ENCODE assay signal across 18 cellular contexts in genomic region chr5:171432581-171433351, GRCh38. TPM values are rescaled to one million over a fixed set of nuclear protein-coding genes. Genes with fewer than 3 reads are reported as not detected.
DNase-seq lines count a peak whose midpoint lies in the region; ATAC-seq and TF ChIP-seq lines count a peak whose summit lies in the region.
"Had no signal": no experiment of that assay in that cellular context is flagged by ENCODE, and none has a peak within 500 bp of the region (broad histone marks: within the 10 kb centered on the region; RNA-seq: fewer than 3 reads in every experiment).

No MANE protein-coding gene starts in this region.

- H3K27me3 Mint-ChIP-seq in chondrocyte (ENCODE audit: low read depth) (no peaks in the 10 kb centered on the region), progenitor cell of endocrine pancreas (peaks cover 5% of the 10 kb centered on the region)

- H3K36me3 Mint-ChIP-seq in chondrocyte (ENCODE audit: low read depth) (peaks cover 1% of the 10 kb centered on the region), progenitor cell of endocrine pancreas (ENCODE audit: insufficient read depth) (no peaks in the 10 kb centered on the region)
- H3K36me3 Mint-ChIP-seq: CD8-positive, alpha-beta T cell had no signal

- no peak overlapping the region for H3K4me3 ChIP-seq in RWPE2 (ENCODE audit: severe bottlenecking)
- no peak overlapping the region for H3K4me3 ChIP-seq in liver (ENCODE audit: low read depth in 1 of 3, low read length in 3 of 3)
- H3K4me3 ChIP-seq: BLaER1, HAP-1, SJCRH30 had no signal

- no peak overlapping the region for H3K27ac Mint-ChIP-seq in chondrocyte (ENCODE audit: unreplicated experiment)
- H3K27ac Mint-ChIP-seq in progenitor cell of endocrine pancreas, result peak overlapping the region; percentile 79
- H3K27ac Mint-ChIP-seq: CD8-positive, alpha-beta T cell had no signal

- H3K4me1 ChIP-seq in RWPE2 (ENCODE audit: insufficient read depth, poor library complexity, severe bottlenecking), result no peaks in the 10 kb centered on the region
- no peaks in the 10 kb centered on the region for H3K4me1 ChIP-seq in liver (ENCODE audit: control insufficient read depth in 4 of 4, insufficient read depth in 4 of 4, low read length in 3 of 4)
- H3K4me1 ChIP-seq: BLaER1, HAP-1 had no signal

- no peak for TF ChIP-seq RAD21 in liver (IDR thresholded peaks at IDR 0.05)

- TF ChIP-seq CTCF in RWPE2 (IDR thresholded peaks at IDR 0.05; ENCODE audit: poor library complexity, severe bottlenecking) (no peak), chondrocyte (IDR thresholded peaks at IDR 0.05) (no peak), liver (IDR thresholded peaks at IDR 0.05; ENCODE audit: low read depth, low read length, missing input control) (no peak), progenitor cell of endocrine pancreas (IDR thresholded peaks at IDR 0.05; ENCODE audit: unreplicated experiment) (no peak)

- H3K36me3 ChIP-seq in RWPE2 (ENCODE audit: low read depth) (no peaks in the 10 kb centered on the region), liver (ENCODE audit: control insufficient read depth in 4 of 4, insufficient read depth in 3 of 4, low read depth in 1 of 4, low read length in 3 of 4) (no peaks in the 10 kb centered on the region)
- H3K36me3 ChIP-seq: BLaER1, HAP-1, SJCRH30 had no signal

- H3K9ac ChIP-seq in liver (ENCODE audit: low read depth in 1 of 2, low read length in 2 of 2), result no peak overlapping the region
- H3K9ac ChIP-seq: BLaER1 had no signal

- no peaks in the 10 kb centered on the region for H3K9me3 ChIP-seq in RWPE2 (ENCODE audit: severe bottlenecking)
- no peaks in the 10 kb centered on the region for H3K9me3 ChIP-seq in liver (ENCODE audit: control insufficient read depth in 4 of 4, low read length in 3 of 4)
- H3K9me3 ChIP-seq: BLaER1, HAP-1, SJCRH30 had no signal

- ATAC-seq in RWPE2 (ENCODE audit: low read depth), result no peak
- ATAC-seq in GM18858 (IDR thresholded peaks at IDR 0.05; ENCODE audit: unreplicated experiment), result no peak
- ATAC-seq in HG02973 (IDR thresholded peaks at IDR 0.05; ENCODE audit: unreplicated experiment), result no peak
- ATAC-seq: CD8-positive, alpha-beta T cell had no signal

- H3K27ac ChIP-seq in RWPE2 (ENCODE audit: poor library complexity, severe bottlenecking), result no peak overlapping the region
- no peak overlapping the region for H3K27ac ChIP-seq in liver (ENCODE audit: low read depth in 1 of 2, low read length in 2 of 2)
- H3K27ac ChIP-seq: BLaER1, HL-60, SJCRH30 had no signal

- WGBS in liver, result 79% methylated on average over 16 of the region's 16 CpGs

- H3K4me1 Mint-ChIP-seq in chondrocyte (ENCODE audit: low read depth) (no peaks in the 10 kb centered on the region), progenitor cell of endocrine pancreas (ENCODE audit: low read depth) (peaks cover 32% of the 10 kb centered on the region)

- H3K9me3 Mint-ChIP-seq in chondrocyte (ENCODE audit: low read depth), result no peaks in the 10 kb centered on the region
- no peaks in the 10 kb centered on the region for H3K9me3 Mint-ChIP-seq in progenitor cell of endocrine pancreas (ENCODE audit: low read depth)
- H3K9me3 Mint-ChIP-seq: CD8-positive, alpha-beta T cell had no signal

- H3K27me3 ChIP-seq in RWPE2 (ENCODE audit: insufficient read depth, poor library complexity, severe bottlenecking) (no peaks in the 10 kb centered on the region), liver (ENCODE audit: control insufficient read depth in 4 of 4, insufficient read depth in 4 of 4, low read length in 3 of 4) (no peaks in the 10 kb centered on the region)
- H3K27me3 ChIP-seq: BLaER1, SJCRH30 had no signal

- DNase-seq in RWPE2 (ENCODE audit: low spot score) (peak; percentile 38), chondrocyte (ENCODE audit: low spot score) (peak; percentile 61), progenitor cell of endocrine pancreas (ENCODE audit: low spot score, unreplicated experiment) (no peak)
- DNase-seq in activated CD4-positive, CD25-positive, alpha-beta regulatory T cell treated with anti-CD3 and anti-CD28 coated beads, Interleukin-2, amount 50 U/mL, for 72 hours, result no peak
- DNase-seq: CD8-positive, alpha-beta T cell; DMS79 treated with DMSO at 0.1 percent for 48 hours; NCI-H1417; NCI-H187 treated with DMSO at 0.1 percent for 48 hours; NCI-H446 treated with DMSO at 0.1 percent for 48 hours; NK-92 treated with Interleukin-12 subunit alpha and Interleukin-12 subunit beta, amount 100 ng/mL, for 24 hours; SJCRH30 had no signal

- H3K4me3 Mint-ChIP-seq in chondrocyte (ENCODE audit: unreplicated experiment), result no peak overlapping the region
- H3K4me3 Mint-ChIP-seq in progenitor cell of endocrine pancreas (ENCODE audit: low read depth), result peak overlapping the region; percentile 24
- H3K4me3 Mint-ChIP-seq: CD8-positive, alpha-beta T cell had no signal

TF ChIP-seq in liver, 16 proteins besides CTCF, POLR2A, EP300 and RAD21:
- TF ChIP-seq HNF4G (IDR thresholded peaks at IDR 0.05) (no peak), NR2F2 (IDR thresholded peaks at IDR 0.05) (peak; percentile 88)

RNA-seq across cellular contexts. Expression of gene FGF18, which starts 13.3 kb away (rescaled TPM):
- 1.7 to 18.1 TPM (median 2.1 TPM) in 3 replicates for total RNA-seq in chondrocyte
- total RNA-seq in liver, result under 1 TPM in 1 of 2 donors, not detected in 1; 0.08 TPM
- not detected for polyA plus RNA-seq in liver
- 2.3 and 2.6 TPM in 2 replicates for total RNA-seq in progenitor cell of endocrine pancreas
- total RNA-seq: RPMI7951, SJCRH30 had no signal

RNA-seq across cellular contexts. Expression of gene NPM1, which starts 45.1 kb away (rescaled TPM):
- total RNA-seq in chondrocyte, result 774 to 814 TPM (median 795 TPM) in 3 replicates
- total RNA-seq in liver, result 100 to 1,000 TPM; 186 to 539 TPM
- 100 to 1,000 TPM; 133 to 959 TPM for polyA plus RNA-seq in liver
- total RNA-seq in progenitor cell of endocrine pancreas, result 1,367 and 1,453 TPM in 2 replicates

Comparison
In these comparisons a context has a peak if more than half of its experiments do, and no peak if none do; other contexts are left out.
1. DNase-seq: peak in RWPE2 (single experiment) and chondrocyte (single experiment); none in progenitor cell of endocrine pancreas (single experiment) and activated CD4-positive, CD25-positive, alpha-beta regulatory T cell treated with anti-CD3 and anti-CD28 coated beads, Interleukin-2, amount 50 U/mL, for 72 hours (single experiment).